In genomic region chr12:13154027-13154538, GRCh38 we compare ENCODE assay signal across 14 cellular contexts. TPM values are rescaled to one million over a fixed set of nuclear protein-coding genes. Genes with fewer than 3 reads are reported as not detected.
DNase-seq lines count a peak whose midpoint lies in the region; ATAC-seq, FAIRE-seq and TF ChIP-seq lines count a peak whose summit lies in the region.
"Had no signal": no experiment of that assay in that cellular context is flagged by ENCODE, and none has a peak within 500 bp of the region (broad histone marks: within the 10 kb centered on the region; RNA-seq: fewer than 3 reads in every experiment).

No MANE protein-coding gene starts in this region.

- no peaks in the 10 kb centered on the region for H3K9me2 ChIP-seq in Karpas-422 (replicated peaks; ENCODE audit: insufficient read depth, low read length)

- H4K91ac ChIP-seq in mesenchymal stem cell (ENCODE audit: low read length) (no peak overlapping the region), neuronal stem cell (ENCODE audit: low read depth, low read length, poor library complexity) (no peak overlapping the region)

- H3K9ac ChIP-seq in Karpas-422 (ENCODE audit: low read length): 0 out of 2 replicates have a peak overlapping the region, but pooled peaks have one; percentile 24
- H3K9ac ChIP-seq in astrocyte (ENCODE audit: low read length): no peak overlapping the region
- peak overlapping the region; percentile 70 for H3K9ac ChIP-seq in mesenchymal stem cell (ENCODE audit: low read length)
- no peak overlapping the region for H3K9ac ChIP-seq in neuronal stem cell (ENCODE audit: low read depth, low read length, poor library complexity)

- no peak overlapping the region for H2BK120ac ChIP-seq in mesenchymal stem cell (ENCODE audit: low read depth, low read length)
- H2BK120ac ChIP-seq in neuronal stem cell (ENCODE audit: low read depth, low read length): no peak overlapping the region

- no peaks in the 10 kb centered on the region for H3K36me3 ChIP-seq in Karpas-422 (ENCODE audit: insufficient read depth, low read length)
- H3K36me3 ChIP-seq in astrocyte (ENCODE audit: insufficient read depth, low read length): no peaks in the 10 kb centered on the region
- H3K36me3 ChIP-seq in mesenchymal stem cell (ENCODE audit: control insufficient read depth in 1 of 2, insufficient read depth in 2 of 2, low read depth in 1 of 2, low read length in 2 of 2): no peaks in the 10 kb centered on the region
- no peaks in the 10 kb centered on the region for H3K36me3 ChIP-seq in aorta (ENCODE audit: control insufficient read depth in 1 of 2, insufficient read depth in 2 of 2, low read length in 1 of 2)
- no peaks in the 10 kb centered on the region for H3K36me3 ChIP-seq in neuronal stem cell (replicated peaks in 1 of 2; ENCODE audit: control insufficient read depth in 2 of 2, insufficient read depth in 2 of 2, low read length in 2 of 2)
- no peaks in the 10 kb centered on the region for H3K36me3 ChIP-seq in adrenal gland (replicated peaks in 1 of 2)
- H3K36me3 ChIP-seq: BE2C had no signal

- H3K18ac ChIP-seq in mesenchymal stem cell (ENCODE audit: low read depth in 1 of 2, low read length in 2 of 2) (no peak overlapping the region), neuronal stem cell (ENCODE audit: low read length) (no peak overlapping the region)

- peak; percentile 52 for DNase-seq in AG09319 (ENCODE audit: extremely low read depth, low read depth)
- peak; percentile 56 for DNase-seq in Karpas-422
- peak; percentile 13 for DNase-seq in astrocyte (ENCODE audit: low read depth)
- peak; percentile 26 for DNase-seq in mesenchymal stem cell
- DNase-seq in aorta: no peak
- no peak for DNase-seq in neuronal stem cell (ENCODE audit: low spot score)
- no peak for DNase-seq in adrenal gland
- DNase-seq: activated CD4-positive, alpha-beta T cell treated with anti-CD3 and anti-CD28 coated beads, Interleukin-2, amount 50 U/mL, for 48 hours; activated naive CD8-positive, alpha-beta T cell treated with anti-CD3 and anti-CD28 coated beads, Interleukin-2, amount 10 ng/mL, durations not matched to agents 7 days and 5 days; BE2C; effector CD4-positive, alpha-beta T cell; NCI-H1694 treated with DMSO at 0.1 percent for 48 hours had no signal

- no peaks in the 10 kb centered on the region for H4K20me1 ChIP-seq in Karpas-422 (ENCODE audit: insufficient read depth, low read depth, low read length)
- H4K20me1 ChIP-seq in astrocyte (ENCODE audit: insufficient read depth, low read length): no peaks in the 10 kb centered on the region

- no peaks in the 10 kb centered on the region for H3K27me3 Mint-ChIP-seq in astrocyte (ENCODE audit: low read depth, unreplicated experiment)

- H3K27ac ChIP-seq in Karpas-422 (ENCODE audit: low read length): peak overlapping the region; percentile 68
- H3K27ac ChIP-seq in astrocyte (ENCODE audit: low read depth, low read length): no peak overlapping the region
- H3K27ac ChIP-seq in mesenchymal stem cell (ENCODE audit: low read length, poor library complexity, severe bottlenecking): no peak overlapping the region
- H3K27ac ChIP-seq in aorta (ENCODE audit: low read depth in 1 of 2, low read length in 2 of 2): no peak overlapping the region
- H3K27ac ChIP-seq in neuronal stem cell (replicated peaks; ENCODE audit: low read length): no peak overlapping the region
- no peak overlapping the region for H3K27ac ChIP-seq in adrenal gland

- H2BK5ac ChIP-seq in mesenchymal stem cell (ENCODE audit: low read depth, low read length, poor library complexity, severe bottlenecking) (no peak overlapping the region), neuronal stem cell (ENCODE audit: low read length) (no peak overlapping the region)

- H3K27ac Mint-ChIP-seq in astrocyte (ENCODE audit: unreplicated experiment): no peak overlapping the region
- H3K27ac Mint-ChIP-seq: activated naive CD8-positive, alpha-beta T cell treated with anti-CD3 and anti-CD28 coated beads, Interleukin-2, amount 10 ng/mL, durations not matched to agents 7 days and 5 days had no signal

- H2AFZ ChIP-seq in Karpas-422 (ENCODE audit: low read length): peak overlapping the region; percentile 4; the same call in 1 of the 2 replicates
- H2AFZ ChIP-seq in astrocyte (ENCODE audit: low read depth, low read length): no peak overlapping the region
- H2AFZ ChIP-seq in mesenchymal stem cell (ENCODE audit: low read depth, low read length): no peak overlapping the region
- H2AFZ ChIP-seq in neuronal stem cell (ENCODE audit: low read length): no peak overlapping the region

- no peak overlapping the region for H2BK15ac ChIP-seq in mesenchymal stem cell (ENCODE audit: low read depth, poor library complexity, severe bottlenecking)
- no peak overlapping the region for H2BK15ac ChIP-seq in neuronal stem cell (ENCODE audit: low read length)

- H3K4ac ChIP-seq in mesenchymal stem cell (ENCODE audit: low read depth in 1 of 2, low read length in 2 of 2): no peak overlapping the region
- no peak overlapping the region for H3K4ac ChIP-seq in neuronal stem cell (ENCODE audit: low read length)

- TF ChIP-seq POLR2A in adrenal gland (IDR thresholded peaks at IDR 0.05): no peak

- H3K4me2 ChIP-seq in Karpas-422 (ENCODE audit: low read depth, low read length, poor library complexity, severe bottlenecking) (peak overlapping the region; percentile 62), astrocyte (ENCODE audit: low read length) (peak overlapping the region; percentile 34), mesenchymal stem cell (ENCODE audit: low read length, poor library complexity, severe bottlenecking) (no peak overlapping the region), neuronal stem cell (ENCODE audit: insufficient read depth, low read length, poor library complexity, severe bottlenecking) (no peak overlapping the region)

- intact Hi-C loops in aorta (cut with DNase I): no loop called here
- intact Hi-C loops in adrenal gland (cut with DNase I): no loop called here

- peaks cover 6% of the 10 kb centered on the region for H3K36me3 Mint-ChIP-seq in astrocyte (ENCODE audit: low read depth, unreplicated experiment)

- H3K27me3 ChIP-seq in Karpas-422 (ENCODE audit: low read length) (no peaks in the 10 kb centered on the region), astrocyte (ENCODE audit: insufficient read depth, low read length) (no peaks in the 10 kb centered on the region), mesenchymal stem cell (ENCODE audit: control insufficient read depth in 1 of 2, insufficient read depth in 1 of 2, low read length in 2 of 2) (no peaks in the 10 kb centered on the region), aorta (ENCODE audit: control insufficient read depth in 1 of 2, insufficient read depth in 2 of 2, low read length in 1 of 2) (no peaks in the 10 kb centered on the region), neuronal stem cell (ENCODE audit: control insufficient read depth in 3 of 3, insufficient read depth in 3 of 3, low read depth in 1 of 3, low read length in 3 of 3) (no peaks in the 10 kb centered on the region), adrenal gland (no peaks in the 10 kb centered on the region)

- peaks cover 18% of the 10 kb centered on the region for H3K4me1 ChIP-seq in Karpas-422 (ENCODE audit: low read length)
- H3K4me1 ChIP-seq in astrocyte (ENCODE audit: insufficient read depth, low read length): no peaks in the 10 kb centered on the region
- H3K4me1 ChIP-seq in mesenchymal stem cell (ENCODE audit: control insufficient read depth, insufficient read depth, low read depth, low read length): no peaks in the 10 kb centered on the region
- H3K4me1 ChIP-seq in aorta (ENCODE audit: control insufficient read depth in 1 of 2, insufficient read depth in 2 of 2, low read length in 2 of 2): no peaks in the 10 kb centered on the region
- H3K4me1 ChIP-seq in neuronal stem cell (ENCODE audit: control insufficient read depth in 2 of 2, insufficient read depth in 1 of 2, low read depth in 1 of 2, low read length in 2 of 2): peaks cover 0 to 6% of the 10 kb centered on the region in 2 donors
- no peaks in the 10 kb centered on the region for H3K4me1 ChIP-seq in adrenal gland (replicated peaks in 1 of 2)
- H3K4me1 ChIP-seq: BE2C had no signal

- H3K4me3 Mint-ChIP-seq in astrocyte (ENCODE audit: unreplicated experiment): no peak overlapping the region
- H3K4me3 Mint-ChIP-seq: activated naive CD8-positive, alpha-beta T cell treated with anti-CD3 and anti-CD28 coated beads, Interleukin-2, amount 10 ng/mL, durations not matched to agents 7 days and 5 days had no signal

- ATAC-seq in aorta (ENCODE audit: low FRiP score): no peak
- ATAC-seq in HG02642 (IDR thresholded peaks at IDR 0.05; ENCODE audit: poor library complexity, unreplicated experiment): no peak

- TF ChIP-seq CTCF in AG09319 (IDR thresholded peaks at IDR 0.05; ENCODE audit: low read depth, low read length) (no peak), astrocyte (IDR thresholded peaks at IDR 0.05; ENCODE audit: insufficient read depth, low read depth, low read length) (no peak), adrenal gland (IDR thresholded peaks at IDR 0.05) (no peak)

- no peak overlapping the region for H4K8ac ChIP-seq in mesenchymal stem cell (ENCODE audit: low read length)
- H4K8ac ChIP-seq in neuronal stem cell (ENCODE audit: low read depth, low read length): no peak overlapping the region

- H3K79me1 ChIP-seq in mesenchymal stem cell (replicated peaks; ENCODE audit: low read length, poor library complexity, severe bottlenecking): no peaks in the 10 kb centered on the region
- H3K79me1 ChIP-seq in neuronal stem cell (ENCODE audit: low read depth, low read length): no peaks in the 10 kb centered on the region

- FAIRE-seq in astrocyte (lab: Jason Lieb, UNC): no peak

- peaks cover 13% of the 10 kb centered on the region for H3K4me1 Mint-ChIP-seq in astrocyte (ENCODE audit: low read depth, unreplicated experiment)

- H2AK5ac ChIP-seq in mesenchymal stem cell (ENCODE audit: low read length, severe bottlenecking) (no peak overlapping the region), neuronal stem cell (ENCODE audit: low read depth, low read length) (no peak overlapping the region)

- no CpG with 5 or more reads among the region's 3 CpGs for WGBS in mesenchymal stem cell
- 55 to 70% methylated on average over 3 of the region's 3 CpGs for WGBS in aorta, 2 donors
- WGBS in neuronal stem cell (ENCODE audit: extremely low coverage in 2 of 2, insufficient read length in 2 of 2, insufficient replicate concordance in 1 of 2), 2 donors: no CpG with 5 or more reads among the region's 3 CpGs
- WGBS in adrenal gland, 4 donors: 37 to 48% (median 42%) methylated on average over 3 of the region's 3 CpGs

- H2BK12ac ChIP-seq in mesenchymal stem cell (ENCODE audit: low read length in 2 of 2) (no peak overlapping the region), neuronal stem cell (ENCODE audit: low read length) (no peak overlapping the region)

- H3K4me3 ChIP-seq in Karpas-422 (ENCODE audit: low read length) (peak overlapping the region; percentile 16; the same call in 1 of the 2 replicates), astrocyte (ENCODE audit: insufficient read depth, low read depth, low read length) (no peak overlapping the region), mesenchymal stem cell (ENCODE audit: insufficient read depth in 1 of 2, low read depth in 1 of 2, low read length in 2 of 2) (peak overlapping the region in 1 of 2 experiments; percentile 7), aorta (ENCODE audit: low read length in 2 of 2) (no peak overlapping the region), neuronal stem cell (ENCODE audit: low read length in 2 of 2) (no peak overlapping the region), adrenal gland (no peak overlapping the region)

- H3K79me2 ChIP-seq in Karpas-422 (ENCODE audit: low read length): no peaks in the 10 kb centered on the region
- H3K79me2 ChIP-seq in astrocyte (ENCODE audit: insufficient read depth, low read length): no peaks in the 10 kb centered on the region

- H3K14ac ChIP-seq in mesenchymal stem cell (ENCODE audit: low read length in 2 of 2) (no peak overlapping the region), neuronal stem cell (ENCODE audit: low read length) (no peak overlapping the region)

- H3K9me3 ChIP-seq in Karpas-422 (ENCODE audit: low read length): no peaks in the 10 kb centered on the region
- H3K9me3 ChIP-seq in astrocyte (ENCODE audit: insufficient read depth, low read depth, low read length): no peaks in the 10 kb centered on the region
- no peaks in the 10 kb centered on the region for H3K9me3 ChIP-seq in mesenchymal stem cell (ENCODE audit: control insufficient read depth, low read length)
- H3K9me3 ChIP-seq in aorta (ENCODE audit: control insufficient read depth, low read length): no peaks in the 10 kb centered on the region
- H3K9me3 ChIP-seq in neuronal stem cell (replicated peaks in 1 of 2; ENCODE audit: control insufficient read depth in 2 of 2, insufficient read depth in 1 of 2, low read depth in 1 of 2, low read length in 2 of 2): peaks cover 0 to 1% of the 10 kb centered on the region in 2 donors
- no peaks in the 10 kb centered on the region for H3K9me3 ChIP-seq in adrenal gland (replicated peaks in 1 of 3)
- H3K9me3 ChIP-seq: BE2C had no signal

- no peak overlapping the region for H3K23ac ChIP-seq in mesenchymal stem cell (ENCODE audit: low read length in 2 of 2)
- no peak overlapping the region for H3K23ac ChIP-seq in neuronal stem cell (ENCODE audit: low read depth, low read length, poor library complexity)

- H3K9me3 Mint-ChIP-seq in astrocyte (ENCODE audit: unreplicated experiment): no peaks in the 10 kb centered on the region
- H3K9me3 Mint-ChIP-seq: activated naive CD8-positive, alpha-beta T cell treated with anti-CD3 and anti-CD28 coated beads, Interleukin-2, amount 10 ng/mL, durations not matched to agents 7 days and 5 days had no signal

RNA-seq across cellular contexts. Expression of gene EMP1, which starts 42.4 kb away (rescaled TPM):
- total RNA-seq in Karpas-422 (2014; rRNA removed; shearing (Covaris generic); ENCODE audit: low replicate concordance): not detected in 2 replicates
- total RNA-seq in astrocyte (57.6 and 71.7 TPM in 2 replicates), aorta (100 to 1,000 TPM; 593 to 594 TPM), adrenal gland (100 to 1,000 TPM in 2 of 8 donors, 10 to 100 TPM in 6; 50.6 to 129 (median 76.1) TPM)
- polyA plus RNA-seq in mesenchymal stem cell (2013, experiment 1 of 2): 110 TPM
- 171 TPM for polyA plus RNA-seq in mesenchymal stem cell (2013, experiment 2 of 2)
- polyA plus RNA-seq in aorta (10 to 100 TPM; 32.6 to 39.4 TPM), adrenal gland (10 to 100 TPM; 21.2 to 61.4 (median 27.9) TPM)
- 1.8 TPM for polyA plus RNA-seq in neuronal stem cell (2013, experiment 1 of 2)
- polyA plus RNA-seq in neuronal stem cell (2013, experiment 2 of 2): 1.7 TPM

RNA-seq across cellular contexts. Expression of gene GSG1, which starts 50.6 kb away (rescaled TPM):
- total RNA-seq in Karpas-422 (2014; rRNA removed; shearing (Covaris generic); ENCODE audit: low replicate concordance): not detected in 2 replicates
- total RNA-seq in astrocyte: 0.23 TPM in 1 of 2 replicates, not detected in the other
- polyA plus RNA-seq in mesenchymal stem cell (2013, experiment 1 of 2): 0.04 TPM
- polyA plus RNA-seq in mesenchymal stem cell (2013, experiment 2 of 2): not detected
- total RNA-seq in aorta: not detected
- polyA plus RNA-seq in aorta: not detected
- polyA plus RNA-seq in neuronal stem cell (2013, experiment 1 of 2): 0.04 TPM
- not detected for polyA plus RNA-seq in neuronal stem cell (2013, experiment 2 of 2)
- total RNA-seq in adrenal gland: not detected
- polyA plus RNA-seq in adrenal gland: not detected
- total RNA-seq: activated naive CD8-positive, alpha-beta T cell treated with anti-CD3 and anti-CD28 coated beads, Interleukin-2, amount 10 ng/mL, durations not matched to agents 7 days and 5 days; T-helper 1 cell treated with Interleukin-12 subunit alpha and Interleukin-12 subunit beta and Interleukin-4 antibody, amounts not matched to agents 30 ng/mL and 1 ng/mL, for 36 hours had no signal

Comparison
In these comparisons a context has a peak if more than half of its experiments do, and no peak if none do; other contexts are left out.
1. DNase-seq: peak in AG09319 (single experiment), Karpas-422 (single experiment), astrocyte (single experiment) and mesenchymal stem cell (single experiment); none in aorta (0 of 2), neuronal stem cell (single experiment) and adrenal gland (0 of 7).
2. H3K4me2 ChIP-seq: peak in Karpas-422 (single experiment) and astrocyte (single experiment); none in mesenchymal stem cell (single experiment) and neuronal stem cell (single experiment).
3. H3K9ac ChIP-seq: peak in Karpas-422 (single experiment) and mesenchymal stem cell (single experiment); none in astrocyte (single experiment) and neuronal stem cell (single experiment).
4. RNA of gene EMP1, which starts 42.4 kb away (total RNA-seq): 593 to 594 TPM in aorta, 50.6 to 129 TPM in adrenal gland and 57.6 to 71.7 TPM in astrocyte; not detected in Karpas-422; every median in the first group is over 10 times any median in the second.